ENCODE assay signal across 27 cellular contexts in genomic region chr7:99901581-99901980, GRCh38. TPM values are rescaled to one million over a fixed set of nuclear protein-coding genes. Genes with fewer than 3 reads are reported as not detected.
DNase-seq lines count a peak whose midpoint lies in the region; ATAC-seq and TF ChIP-seq lines count a peak whose summit lies in the region.
"Had no signal": no experiment of that assay in that cellular context is flagged by ENCODE, and none has a peak within 500 bp of the region (broad histone marks: within the 10 kb centered on the region; RNA-seq: fewer than 3 reads in every experiment).

No MANE protein-coding gene starts in this region.

- peak overlapping the region; percentile 35 for H3K27ac Mint-ChIP-seq in activated T-cell treated with anti-CD3 and anti-CD28 coated beads, Interleukin-2, amount 50 U/mL, for 24 hours
- H3K27ac Mint-ChIP-seq in activated T-cell treated with anti-CD3 and anti-CD28 coated beads, Interleukin-2, amount 50 U/mL, for 72 hours = no peak overlapping the region
- H3K27ac Mint-ChIP-seq: CD14-positive monocyte, H9, HFFc6 had no signal

- no peaks in the 10 kb centered on the region for H3K27me3 Mint-ChIP-seq in activated T-cell treated with anti-CD3 and anti-CD28 coated beads, Interleukin-2, amount 50 U/mL, for 24 hours
- H3K27me3 Mint-ChIP-seq in activated T-cell treated with anti-CD3 and anti-CD28 coated beads, Interleukin-2, amount 50 U/mL, for 72 hours (ENCODE audit: low read depth) = no peaks in the 10 kb centered on the region
- H3K27me3 Mint-ChIP-seq: CD8-positive, alpha-beta memory T cell had no signal

- ATAC-seq in activated T-cell treated with anti-CD3 and anti-CD28 coated beads, Interleukin-2, amount 50 U/mL, for 72 hours (replicated peaks in 1 of 2) = no peak
- ATAC-seq in HG03196 (IDR thresholded peaks at IDR 0.05; ENCODE audit: unreplicated experiment) = no peak

- peak overlapping the region; percentile 57 for H2BK120ac ChIP-seq in trophoblast cell (ENCODE audit: insufficient read depth, low read length, poor library complexity)

- peaks cover 9% of the 10 kb centered on the region for H3K4me1 Mint-ChIP-seq in activated T-cell treated with anti-CD3 and anti-CD28 coated beads, Interleukin-2, amount 50 U/mL, for 24 hours (ENCODE audit: low read depth)
- H3K4me1 Mint-ChIP-seq in activated T-cell treated with anti-CD3 and anti-CD28 coated beads, Interleukin-2, amount 50 U/mL, for 72 hours (ENCODE audit: low read depth) = peaks cover 5% of the 10 kb centered on the region
- H3K4me1 Mint-ChIP-seq: H9 had no signal

- no peak overlapping the region for H4K12ac ChIP-seq in trophoblast cell (ENCODE audit: low read depth, low read length)

- peak overlapping the region; percentile 62 for H2BK12ac ChIP-seq in trophoblast cell (ENCODE audit: low read length)

- H3K18ac ChIP-seq in trophoblast cell (ENCODE audit: low read length) = no peak overlapping the region

- no peak overlapping the region for H3K4me3 Mint-ChIP-seq in activated T-cell treated with anti-CD3 and anti-CD28 coated beads, Interleukin-2, amount 50 U/mL, for 24 hours
- H3K4me3 Mint-ChIP-seq in activated T-cell treated with anti-CD3 and anti-CD28 coated beads, Interleukin-2, amount 50 U/mL, for 72 hours = no peak overlapping the region
- H3K4me3 Mint-ChIP-seq: CD14-positive monocyte; CD8-positive, alpha-beta memory T cell; H9; HFFc6 had no signal

- no peak overlapping the region for H3K14ac ChIP-seq in trophoblast cell (ENCODE audit: low read length)

- H3K4me3 ChIP-seq in SK-N-MC = no peak overlapping the region
- peak overlapping the region; percentile 18 for H3K4me3 ChIP-seq in left ventricle myocardium inferior
- no peak overlapping the region for H3K4me3 ChIP-seq in trophoblast cell (ENCODE audit: low read depth, low read length)
- H3K4me3 ChIP-seq in MG63 = no peak overlapping the region

- peak overlapping the region; percentile 56 for H4K8ac ChIP-seq in trophoblast cell (ENCODE audit: low read depth, low read length)

- peaks cover 2% of the 10 kb centered on the region for H3K79me1 ChIP-seq in trophoblast cell (ENCODE audit: low read length)

- no peak for TF ChIP-seq CTCF in left ventricle myocardium inferior (IDR thresholded peaks at IDR 0.05; ENCODE audit: borderline replicate concordance)

- H3K79me2 ChIP-seq in trophoblast cell (ENCODE audit: control insufficient read depth, insufficient read depth, low read length, poor library complexity) = no peaks in the 10 kb centered on the region

- no CpG with 5 or more reads among the region's 10 CpGs for WGBS in trophoblast cell (ENCODE audit: extremely low coverage, insufficient coverage, insufficient read length)

- H4K91ac ChIP-seq in trophoblast cell (ENCODE audit: low read depth, low read length) = peak overlapping the region; percentile 19

- no peak overlapping the region for H3K23ac ChIP-seq in trophoblast cell (ENCODE audit: low read length)

- no peak overlapping the region for H3K4me2 ChIP-seq in trophoblast cell (ENCODE audit: low read length)
- H3K4me2 ChIP-seq: SK-N-SH had no signal

- peak overlapping the region; percentile 46; the same call in 1 of the 2 replicates for H3K27ac ChIP-seq in SK-N-MC
- peak overlapping the region; percentile 71 for H3K27ac ChIP-seq in left ventricle myocardium inferior (replicated peaks)
- no peak overlapping the region for H3K27ac ChIP-seq in trophoblast cell (ENCODE audit: low read depth, low read length)

- peak overlapping the region; percentile 27 for H2BK5ac ChIP-seq in trophoblast cell (ENCODE audit: low read depth, low read length, poor library complexity)

- no peak for DNase-seq in activated T-cell treated with anti-CD3 and anti-CD28 coated beads, Interleukin-2, amount 50 U/mL, for 24 hours
- no peak for DNase-seq in activated T-cell treated with anti-CD3 and anti-CD28 coated beads, Interleukin-2, amount 50 U/mL, for 72 hours
- DNase-seq in SK-N-MC (ENCODE audit: low read depth, low spot score) (no peak), left ventricle myocardium inferior (peak; percentile 22), trophoblast cell (no peak), MG63 (no peak), LoVo (ENCODE audit: low spot score) (no peak)
- DNase-seq: 8988T; ACHN; BE2C; Calu3; CD8-positive, alpha-beta memory T cell; DMS79 treated with DMSO at 0.1 percent for 48 hours; H9; HFFc6; KG1; NCI-H1048; NCI-H1417; NCI-H1694; NCI-H2029 treated with DMSO at 0.1 percent for 48 hours; NCI-H446 treated with DMSO at 0.1 percent for 48 hours; NCI-H526; RPMI8226; SHP77 treated with DMSO at 0.1 percent for 48 hours; SK-N-SH had no signal

- no peak overlapping the region for H3K4ac ChIP-seq in trophoblast cell (ENCODE audit: low read depth, low read length)

- H3K9me3 ChIP-seq in SK-N-MC (ENCODE audit: low read depth, low read length) (no peaks in the 10 kb centered on the region), left ventricle myocardium inferior (replicated peaks) (no peaks in the 10 kb centered on the region), trophoblast cell (ENCODE audit: insufficient read depth, low read depth, low read length) (no peaks in the 10 kb centered on the region), MG63 (no peaks in the 10 kb centered on the region)
- H3K9me3 ChIP-seq: BE2C, SK-N-SH had no signal

- H3K27me3 ChIP-seq in left ventricle myocardium inferior (ENCODE audit: low read depth) (no peaks in the 10 kb centered on the region), trophoblast cell (ENCODE audit: insufficient read depth, low read length) (no peaks in the 10 kb centered on the region), MG63 (no peaks in the 10 kb centered on the region)
- H3K27me3 ChIP-seq: BE2C had no signal

- intact Hi-C loops in left ventricle myocardium inferior (cut with micrococcal nuclease) = no loop called here

- H3K36me3 ChIP-seq in SK-N-MC (ENCODE audit: insufficient read depth, low read length) (peaks cover 51% of the 10 kb centered on the region), left ventricle myocardium inferior (peaks cover 76% of the 10 kb centered on the region), trophoblast cell (ENCODE audit: control insufficient read depth in 1 of 2, insufficient read depth in 2 of 2, low read length in 2 of 2) (no peaks in the 10 kb centered on the region), MG63 (peaks cover 26% of the 10 kb centered on the region)

- H3K36me3 Mint-ChIP-seq in activated T-cell treated with anti-CD3 and anti-CD28 coated beads, Interleukin-2, amount 50 U/mL, for 24 hours (ENCODE audit: low read depth) = peaks cover 86% of the 10 kb centered on the region
- peaks cover 13 to 31% of the 10 kb centered on the region in 2 donors for H3K36me3 Mint-ChIP-seq in activated T-cell treated with anti-CD3 and anti-CD28 coated beads, Interleukin-2, amount 50 U/mL, for 72 hours (ENCODE audit: insufficient read depth in 2 of 2)

- no peaks in the 10 kb centered on the region for H3K9me3 Mint-ChIP-seq in activated T-cell treated with anti-CD3 and anti-CD28 coated beads, Interleukin-2, amount 50 U/mL, for 24 hours
- H3K9me3 Mint-ChIP-seq in activated T-cell treated with anti-CD3 and anti-CD28 coated beads, Interleukin-2, amount 50 U/mL, for 72 hours = no peaks in the 10 kb centered on the region
- H3K9me3 Mint-ChIP-seq: CD8-positive, alpha-beta memory T cell; H9; HFFc6 had no signal

- H2AK5ac ChIP-seq in trophoblast cell (ENCODE audit: low read length) = no peak overlapping the region

- peaks cover 20% of the 10 kb centered on the region for H3K4me1 ChIP-seq in left ventricle myocardium inferior
- H3K4me1 ChIP-seq in trophoblast cell (ENCODE audit: control insufficient read depth in 1 of 2, insufficient read depth in 2 of 2, low read length in 2 of 2) = peaks cover 14 to 17% of the 10 kb centered on the region in 2 experiments
- H3K4me1 ChIP-seq: BE2C had no signal

- H3K9ac ChIP-seq in SK-N-MC (ENCODE audit: insufficient read length) (no peak overlapping the region), trophoblast cell (ENCODE audit: low read length) (no peak overlapping the region)
- H3K9ac ChIP-seq: SK-N-SH had no signal

- no peak overlapping the region for H2AFZ ChIP-seq in trophoblast cell (ENCODE audit: insufficient read depth, low read length, poor library complexity)

RNA-seq across cellular contexts. Expression of gene TRIM4, which starts 17.7 kb away (rescaled TPM):
- 10 to 100 TPM; 34.9 to 38.2 TPM for total RNA-seq in activated T-cell treated with anti-CD3 and anti-CD28 coated beads, Interleukin-2, amount 50 U/mL, for 72 hours
- 7.1 TPM for total RNA-seq in left ventricle myocardium inferior
- 0.56 and 0.67 TPM in 2 replicates for polyA plus RNA-seq in trophoblast cell (2013)
- total RNA-seq in MG63 (2014; rRNA removed; shearing (Covaris generic); ENCODE audit: low replicate concordance) = 9.1 and 11.3 TPM in 2 replicates

RNA-seq across cellular contexts. Expression of gene OR2AE1, which starts 24.7 kb away (rescaled TPM):
- under 1 TPM; 0.46 to 0.53 TPM for total RNA-seq in activated T-cell treated with anti-CD3 and anti-CD28 coated beads, Interleukin-2, amount 50 U/mL, for 72 hours
- not detected for total RNA-seq in left ventricle myocardium inferior
- not detected in 2 replicates for polyA plus RNA-seq in trophoblast cell (2013)
- not detected in 2 replicates for total RNA-seq in MG63 (2014; rRNA removed; shearing (Covaris generic); ENCODE audit: low replicate concordance)
- total RNA-seq: Calu3, H9, HFFc6 had no signal
- polyA plus RNA-seq: CD14-positive monocyte; CD8-positive, alpha-beta memory T cell; SK-N-SH had no signal

RNA-seq across cellular contexts. Expression of gene GJC3, which starts 27.8 kb away (rescaled TPM):
- 1 to 10 TPM in 1 of 2 donors, under 1 TPM in 1; 0.58 to 1.7 TPM for total RNA-seq in activated T-cell treated with anti-CD3 and anti-CD28 coated beads, Interleukin-2, amount 50 U/mL, for 72 hours
- total RNA-seq in left ventricle myocardium inferior = 0.27 TPM
- polyA plus RNA-seq in trophoblast cell (2013) = not detected in 2 replicates
- not detected in 2 replicates for total RNA-seq in MG63 (2014; rRNA removed; shearing (Covaris generic); ENCODE audit: low replicate concordance)
- total RNA-seq: Calu3, HFFc6 had no signal
- polyA plus RNA-seq: CD14-positive monocyte; CD8-positive, alpha-beta memory T cell; SK-N-SH had no signal
